13 cellular contexts compared by ENCODE assay signal in the genomic region with DNA sequence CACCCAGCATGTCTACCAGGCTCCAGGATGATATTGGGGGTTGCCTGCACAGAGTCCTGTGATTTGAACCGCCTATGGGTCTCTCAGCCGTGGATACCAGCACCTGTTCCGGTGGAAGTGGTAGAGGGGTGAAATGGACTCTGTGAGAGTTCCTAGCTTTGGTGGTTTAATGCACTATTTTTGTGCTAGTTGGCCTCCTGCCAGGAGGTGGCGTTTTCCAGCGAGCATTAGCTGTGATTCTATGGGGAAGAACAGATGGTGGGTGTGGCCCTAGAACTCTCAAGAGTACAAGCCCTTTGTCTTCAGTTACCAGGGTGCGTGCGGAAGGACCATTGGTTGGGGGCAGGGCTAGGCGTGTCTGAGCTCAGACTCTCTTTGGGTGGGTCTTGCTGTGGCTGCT.
"Had no signal": no experiment of that assay in that cellular context is flagged by ENCODE, and none has a peak within 500 bp of the region (broad histone marks: within the 10 kb centered on the region; RNA-seq: fewer than 3 reads in every experiment).

No MANE protein-coding gene starts in this region.

- H3K27me3 ChIP-seq: cardiac muscle cell, foreskin keratinocyte, tibial nerve, vagina had no signal

- H3K9me3 ChIP-seq: vagina had no signal

- H3K27ac ChIP-seq: cardiac muscle cell, foreskin keratinocyte, tibial nerve, vagina had no signal

- ATAC-seq: foreskin keratinocyte; left lobe of liver; right cardiac atrium; stimulated activated naive B cell treated with anti-CD40 and anti-IgM and Interleukin-4, amounts not matched to agents 10 μg/mL and 1 μg/mL and 100 μg/mL, for 72 hours had no signal

- H3K4me1 ChIP-seq: foreskin keratinocyte, tibial nerve, vagina had no signal

- H3K4me3 ChIP-seq: cardiac muscle cell, tibial nerve, vagina had no signal

- H3K36me3 ChIP-seq: cardiac muscle cell, tibial nerve, vagina had no signal

- DNase-seq: activated B cell treated with CpG ODN at 0.5 μM for 24 hours; activated CD4-positive, alpha-beta T cell treated with anti-CD3 and anti-CD28 coated beads, Interleukin-2, amount 10 ng/mL, durations not matched to agents 24 days and 14 days; activated naive CD4-positive, alpha-beta T cell treated with anti-CD3 and anti-CD28 coated beads for 36 hours; foreskin keratinocyte; head of caudate nucleus; islet precursor cell; occipital lobe; right cardiac atrium; stimulated activated naive B cell treated with anti-CD40 and anti-IgM and Interleukin-4, amounts not matched to agents 10 μg/mL and 1 μg/mL and 100 μg/mL, for 72 hours had no signal
